In the genomic region with DNA sequence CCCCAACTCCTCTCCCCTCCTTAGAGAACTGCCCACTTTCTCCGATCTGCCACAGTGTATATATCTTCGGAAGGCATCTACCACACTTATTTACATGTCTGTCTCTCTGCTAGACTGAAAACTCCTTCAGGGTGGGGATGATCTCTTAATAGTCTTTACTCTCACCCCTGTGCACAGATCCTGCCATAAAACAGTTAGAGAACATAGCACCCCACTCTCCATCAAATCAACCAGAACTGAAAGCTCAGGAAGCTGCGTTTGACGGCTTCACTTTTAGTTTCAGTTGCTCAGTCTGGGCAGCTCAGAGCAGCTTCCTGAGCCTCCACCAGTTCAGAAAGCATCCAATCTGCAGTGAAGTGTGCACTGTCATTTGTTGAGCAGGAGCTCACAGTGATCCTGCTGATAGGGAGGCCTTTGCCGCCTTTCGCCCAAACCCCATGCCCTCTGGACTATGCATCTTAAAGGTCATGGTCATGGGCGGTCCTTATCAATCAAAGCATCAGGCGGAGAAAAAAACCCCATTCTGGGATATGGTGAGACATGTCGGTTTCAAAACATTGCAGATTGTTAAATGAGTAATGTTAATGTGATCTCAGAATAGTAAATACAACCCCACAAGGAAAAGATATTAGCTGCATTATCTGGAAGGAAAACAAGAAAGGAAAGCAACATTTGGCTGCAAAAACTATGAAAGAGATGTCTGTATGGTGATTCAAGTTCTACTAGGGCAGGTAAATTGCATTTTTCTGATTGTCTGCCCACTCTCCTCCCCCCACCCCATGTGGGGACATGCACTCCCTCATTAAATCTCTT, we compare ENCODE assay signal across 8 cellular contexts.
A peak's percentile ranks its signal among the peaks of the same experiment; 100 is the strongest.
DNase-seq lines count a peak whose midpoint lies in the region; ATAC-seq, FAIRE-seq and TF ChIP-seq lines count a peak whose summit lies in the region.

No MANE protein-coding gene starts in this region.

- H3K9me3 ChIP-seq in K562 (replicated peaks; ENCODE audit: control insufficient read depth, insufficient read depth, low read depth, low read length) (no peaks in the 10 kb centered on the region), mucosa of descending colon (no peaks in the 10 kb centered on the region), thoracic aorta (no peaks in the 10 kb centered on the region)

- H3K4me1 ChIP-seq in K562 (replicated peaks in 1 of 2; ENCODE audit: control insufficient read depth in 2 of 2, insufficient read depth in 2 of 2, low read length in 2 of 2), result peaks cover 0 to 6% of the 10 kb centered on the region in 2 experiments; a peak in 1 of 5 replicates
- peaks cover 2% of the 10 kb centered on the region for H3K4me1 ChIP-seq in mucosa of descending colon (ENCODE audit: low read depth)
- peaks cover 3 to 4% of the 10 kb centered on the region in 2 donors for H3K4me1 ChIP-seq in thoracic aorta (ENCODE audit: control insufficient read depth in 1 of 2, low read depth in 2 of 2)

- no peak for FAIRE-seq in K562 (lab: Jason Lieb, UNC)

- ATAC-seq in GM18858 (IDR thresholded peaks at IDR 0.05; ENCODE audit: unreplicated experiment) (peak; percentile 42), HG03045 (IDR thresholded peaks at IDR 0.05; ENCODE audit: unreplicated experiment) (peak; percentile 56), K562 (no peak; the same call in 2 of the 3 replicates), mucosa of descending colon (peak; percentile 80), thoracic aorta (ENCODE audit: insufficient number of reproducible peaks, low FRiP score, low read depth) (peak; percentile 24)

- H4K20me1 ChIP-seq in K562 (replicated peaks; ENCODE audit: control insufficient read depth, insufficient read depth, low read length), result no peaks in the 10 kb centered on the region

- H3K9me1 ChIP-seq in K562 (ENCODE audit: control insufficient read depth, insufficient read depth, low read length), result no peaks in the 10 kb centered on the region

- H3K36me3 ChIP-seq in K562 (ENCODE audit: control insufficient read depth, insufficient read depth, low read length) (no peaks in the 10 kb centered on the region), mucosa of descending colon (ENCODE audit: low read depth) (no peaks in the 10 kb centered on the region), thoracic aorta (no peaks in the 10 kb centered on the region)

- TF ChIP-seq EP300 in K562 (IDR thresholded peaks at IDR 0.05; ENCODE audit: low read length), result no peak

- in situ Hi-C loops in K562 (cut with MboI), result no loop called here

- H3K4me3 ChIP-seq in K562 (no peak overlapping the region), mucosa of descending colon (no peak overlapping the region), thoracic aorta (peak overlapping the region; percentile 55)

- intact Hi-C loops in K562 (cut with micrococcal nuclease), result no loop called here
- intact Hi-C loops in mucosa of descending colon (cut with DNase I, micrococcal nuclease), result no loop called here

- no peak overlapping the region for H3K9ac ChIP-seq in K562 (ENCODE audit: insufficient read depth in 1 of 2, low read depth in 2 of 2, low read length in 2 of 2)

- H3K27ac ChIP-seq in K562 (ENCODE audit: extremely low read depth, low read depth, low read length) (no peak overlapping the region), thoracic aorta (peak overlapping the region in 1 of 2 donors; percentile 44)

- POLR2A ChIA-PET in K562 (lab: Yijun Ruan, JAX), result interaction anchor here (0.7 kb wide), 1 partner anchor 12 kb away, joined by 3 read pairs; no protein-coding TSS in a partner anchor

- no peak overlapping the region for H2AFZ ChIP-seq in K562 (ENCODE audit: low read depth, low read length)

- no peak for TF ChIP-seq CTCF in K562 (IDR thresholded peaks at IDR 0.05 in 2 of 3, conservative IDR thresholded peaks at IDR 0.05 in 1 of 3; ENCODE audit: insufficient read depth in 2 of 3, low read depth in 1 of 3, low read length in 3 of 3)
- no peak for TF ChIP-seq CTCF in mucosa of descending colon (IDR thresholded peaks at IDR 0.05)
- TF ChIP-seq CTCF in thoracic aorta (IDR thresholded peaks at IDR 0.05), result no peak

- BruUV-seq in K562 (replicated peaks; lab: Mats Ljungman, UMichigan), result no TSS peak

- WGBS in K562 (ENCODE audit: insufficient coverage, low coverage, missing lambda C conversion rate), result under 1% methylated on average over 9 of the region's 9 CpGs

- H3K79me2 ChIP-seq in K562 (ENCODE audit: control insufficient read depth, insufficient read depth, low read length), result no peaks in the 10 kb centered on the region

- peak; percentile 40 for DNase-seq in T follicular helper cell (ENCODE audit: low read depth)
- DNase-seq in K562 (ENCODE audit: extremely low read depth in 1 of 4, low spot score in 3 of 4), result no peak
- peak in 1 of 3 donors; percentile 47 for DNase-seq in mucosa of descending colon
- DNase-seq in thoracic aorta (ENCODE audit: low spot score), result no peak
- no peak for DNase-seq in NCI-H2196 treated with DMSO at 0.1 percent for 48 hours (lab: John Stamatoyannopoulos, UW; ENCODE audit: unreplicated experiment)
- DNase-seq in putamen (ENCODE audit: low spot score), result no peak

- CTCF ChIA-PET in K562 (lab: Yijun Ruan, JAX; ENCODE audit: low intra/inter-chr PET ratio), result interaction anchor here (0.5 kb wide), 1 partner anchor 427 kb away, joined by 4 read pairs; no protein-coding TSS in a partner anchor

- H3K4me2 ChIP-seq in K562 (ENCODE audit: insufficient read depth, low read length), result no peak overlapping the region

- no peak for TF ChIP-seq POLR2A in K562 (conservative IDR thresholded peaks at IDR 0.05)

- H3K27me3 ChIP-seq in K562 (ENCODE audit: control insufficient read depth in 2 of 2, insufficient read depth in 2 of 2, low read length in 2 of 2), result peaks cover 0 to 4% of the 10 kb centered on the region in 2 experiments; a peak in 2 of 5 replicates
- H3K27me3 ChIP-seq in thoracic aorta (replicated peaks; ENCODE audit: insufficient read depth), result no peaks in the 10 kb centered on the region

- TF ChIP-seq RAD21 in K562 (CRISPR knock-in tag; conservative IDR thresholded peaks at IDR 0.05 in 1 of 2, IDR thresholded peaks at IDR 0.05 in 1 of 2), result no peak

TF ChIP-seq in K562, 482 proteins besides CTCF, POLR2A, EP300 and RAD21:
- no peak for TF ChIP-seq XRCC5 (IDR thresholded peaks at IDR 0.05; ENCODE audit: low read depth, low read length)
- no peak for TF ChIP-seq MCM2 (IDR thresholded peaks at IDR 0.05; ENCODE audit: low read depth)
- no peak for TF ChIP-seq NR2C2 (CRISPR knock-in tag; IDR thresholded peaks at IDR 0.05)
- peak; percentile 25; the same call in 1 of the 2 replicates for TF ChIP-seq NR2C2 (tag; IDR thresholded peaks at IDR 0.05)
- TF ChIP-seq ARNT (IDR thresholded peaks at IDR 0.05), result no peak
TF ChIP-seq in K562: peak in this region for 1.
